In the genomic region with DNA sequence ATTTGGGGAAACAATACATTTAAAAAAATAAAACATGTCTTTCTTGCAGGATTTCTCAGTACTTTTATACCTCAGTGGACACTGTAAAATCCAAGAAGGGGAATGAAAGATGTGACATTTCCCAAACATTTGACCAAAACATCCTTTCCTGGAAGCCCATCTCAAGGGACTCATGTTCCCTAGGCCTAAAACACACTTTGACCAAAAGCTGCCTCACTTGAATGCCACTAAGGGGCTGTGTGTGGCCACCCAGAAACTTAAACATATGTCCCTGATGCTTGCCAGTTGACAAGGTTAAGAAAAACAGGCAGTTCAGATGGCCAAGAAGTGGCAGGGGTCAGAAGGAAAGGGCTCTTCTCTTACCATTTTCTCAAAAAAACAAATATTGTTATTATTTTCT, we compare ENCODE assay signal across 32 cellular contexts.
"Had no signal": no experiment of that assay in that cellular context is flagged by ENCODE, and none has a peak within 500 bp of the region (broad histone marks: within the 10 kb centered on the region; RNA-seq: fewer than 3 reads in every experiment).

No MANE protein-coding gene starts in this region.

- ATAC-seq: activated CD8-positive, alpha-beta memory T cell treated with anti-CD3 and anti-CD28 coated beads, Interleukin-2, amount 10 ng/mL, durations not matched to agents 7 days and 5 days; activated T-cell treated with anti-CD3 and anti-CD28 coated beads, Interleukin-2, amount 50 U/mL, for 72 hours; activated T-helper 17 cell treated with anti-CD3 and anti-CD28 coated beads, Interleukin-2, amount 50 U/mL, for 72 hours had no signal

- H3K4me2 ChIP-seq: KMS-11, PC-9 had no signal

- H3K4me3 ChIP-seq: cardiac muscle cell, PC-9 had no signal

- H3K36me3 Mint-ChIP-seq: activated CD8-positive, alpha-beta memory T cell treated with anti-CD3 and anti-CD28 coated beads, Interleukin-2, amount 10 ng/mL, durations not matched to agents 7 days and 5 days; activated naive CD8-positive, alpha-beta T cell treated with anti-CD3 and anti-CD28 coated beads for 36 hours had no signal

- H2AFZ ChIP-seq: PC-9 had no signal

- H3K27ac ChIP-seq: cardiac muscle cell, KMS-11 had no signal

- H3K9me3 Mint-ChIP-seq: activated CD4-positive, alpha-beta memory T cell treated with anti-CD3 and anti-CD28 coated beads, Interleukin-2, amount 10 ng/mL, durations not matched to agents 7 days and 5 days; activated naive CD8-positive, alpha-beta T cell treated with anti-CD3 and anti-CD28 coated beads for 36 hours; activated T-cell treated with anti-CD3 and anti-CD28 coated beads, Interleukin-2, amount 50 U/mL, for 72 hours; activated T-helper 17 cell treated with anti-CD3 and anti-CD28 coated beads, Interleukin-2, amount 50 U/mL, for 72 hours; central memory CD8-positive, alpha-beta T cell had no signal

- H3K36me3 ChIP-seq: cardiac muscle cell had no signal

- H3K4me1 Mint-ChIP-seq: activated CD4-positive, alpha-beta memory T cell treated with anti-CD3 and anti-CD28 coated beads, Interleukin-2, amount 10 ng/mL, durations not matched to agents 7 days and 5 days; activated CD8-positive, alpha-beta memory T cell treated with anti-CD3 and anti-CD28 coated beads, Interleukin-2, amount 10 ng/mL, durations not matched to agents 7 days and 5 days; activated T-helper 17 cell treated with anti-CD3 and anti-CD28 coated beads, Interleukin-2, amount 50 U/mL, for 72 hours; central memory CD8-positive, alpha-beta T cell had no signal

- H3K27ac Mint-ChIP-seq: activated CD4-positive, alpha-beta memory T cell treated with anti-CD3 and anti-CD28 coated beads, Interleukin-2, amount 10 ng/mL, durations not matched to agents 7 days and 5 days; activated CD8-positive, alpha-beta memory T cell treated with anti-CD3 and anti-CD28 coated beads, Interleukin-2, amount 10 ng/mL, durations not matched to agents 7 days and 5 days; activated naive CD8-positive, alpha-beta T cell treated with anti-CD3 and anti-CD28 coated beads for 36 hours; activated T-cell treated with anti-CD3 and anti-CD28 coated beads, Interleukin-2, amount 50 U/mL, for 72 hours; activated T-helper 17 cell treated with anti-CD3 and anti-CD28 coated beads, Interleukin-2, amount 50 U/mL, for 72 hours had no signal

- H3K27me3 ChIP-seq: cardiac muscle cell had no signal

- DNase-seq: activated CD4-positive, alpha-beta memory T cell treated with anti-CD3 and anti-CD28 coated beads, Interleukin-2, amount 10 ng/mL, durations not matched to agents 7 days and 5 days; activated CD4-positive, alpha-beta T cell treated with anti-CD3 and anti-CD28 coated beads for 1 hour; activated CD4-positive, alpha-beta T cell treated with anti-CD3 and anti-CD28 coated beads for 48 hours; activated CD4-positive, CD25-positive, alpha-beta regulatory T cell; activated CD8-positive, alpha-beta memory T cell treated with anti-CD3 and anti-CD28 coated beads for 24 hours; activated CD8-positive, alpha-beta memory T cell treated with anti-CD3 and anti-CD28 coated beads, Interleukin-2, amount 10 ng/mL, durations not matched to agents 7 days and 5 days; activated CD8-positive, alpha-beta memory T cell treated with anti-CD3 and anti-CD28 coated beads, Interleukin-2, amount 50 U/mL, for 48 hours; activated effector memory CD4-positive, alpha-beta T cell treated with anti-CD3 and anti-CD28 coated beads, Interleukin-2, amount 50 U/mL, for 16 hours; activated naive CD4-positive, alpha-beta T cell; activated naive CD4-positive, alpha-beta T cell treated with anti-CD3 and anti-CD28 coated beads, Interleukin-2, amount 50 U/mL, for 16 hours; activated naive CD8-positive, alpha-beta T cell treated with anti-CD3 and anti-CD28 coated beads for 36 hours; activated T-cell treated with anti-CD3 and anti-CD28 coated beads, Interleukin-2, amount 50 U/mL, for 72 hours; amniotic stem cell; aorta; MM.1S; MV-4-11; NCI-H1092; NCI-H1436 treated with DMSO at 0.1 percent for 48 hours; NCI-H1694 treated with DMSO at 0.1 percent for 48 hours; NCI-H2029; NCI-H345; NCI-H524 treated with DMSO at 0.1 percent for 48 hours; PC-9; Right ventricle myocardium superior; SW 1271; T-helper 1 cell; T-helper 2 cell; T-helper 9 cell had no signal

- H3K4me3 Mint-ChIP-seq: activated CD4-positive, alpha-beta memory T cell treated with anti-CD3 and anti-CD28 coated beads, Interleukin-2, amount 10 ng/mL, durations not matched to agents 7 days and 5 days; activated CD8-positive, alpha-beta memory T cell treated with anti-CD3 and anti-CD28 coated beads, Interleukin-2, amount 10 ng/mL, durations not matched to agents 7 days and 5 days; activated naive CD8-positive, alpha-beta T cell treated with anti-CD3 and anti-CD28 coated beads for 36 hours; activated T-cell treated with anti-CD3 and anti-CD28 coated beads, Interleukin-2, amount 50 U/mL, for 72 hours; activated T-helper 17 cell treated with anti-CD3 and anti-CD28 coated beads, Interleukin-2, amount 50 U/mL, for 72 hours; central memory CD8-positive, alpha-beta T cell had no signal
